9 cellular contexts compared by ENCODE assay signal in genomic region chr3:149376728-149377407, GRCh38. TPM values are rescaled to one million over a fixed set of nuclear protein-coding genes. Genes with fewer than 3 reads are reported as not detected.
DNase-seq lines count a peak whose midpoint lies in the region; ATAC-seq and TF ChIP-seq lines count a peak whose summit lies in the region.
"Had no signal": no experiment of that assay in that cellular context is flagged by ENCODE, and none has a peak within 500 bp of the region (broad histone marks: within the 10 kb centered on the region; RNA-seq: fewer than 3 reads in every experiment).

No MANE protein-coding gene starts in this region.

- no peak overlapping the region for H2AFZ ChIP-seq in fibroblast of lung (ENCODE audit: low read length)
- no peak overlapping the region for H2AFZ ChIP-seq in osteoblast (ENCODE audit: low read length)

- H3K9ac ChIP-seq in fibroblast of lung (ENCODE audit: insufficient read depth, low read length) = peak overlapping the region; percentile 69

- H3K27ac ChIP-seq in RWPE1 = peak overlapping the region; percentile 90
- H3K27ac ChIP-seq in fibroblast of lung (ENCODE audit: insufficient read depth, low read length) = peak overlapping the region; percentile 65
- peak overlapping the region; percentile 88 for H3K27ac ChIP-seq in osteoblast (ENCODE audit: low read depth, low read length)

- H3K4me3 ChIP-seq in AG09309 (ENCODE audit: control insufficient read depth, low read depth, low read length) (peak overlapping the region; percentile 61), fibroblast of lung (replicated peaks in 1 of 4; ENCODE audit: control extremely low read depth in 1 of 4, insufficient read depth in 1 of 4, low read depth in 3 of 4, low read length in 4 of 4) (peak overlapping the region; percentile 47 to 74 (median 68)), osteoblast (ENCODE audit: insufficient read depth, low read length) (peak overlapping the region; percentile 70)

- H3K4me2 ChIP-seq in fibroblast of lung (ENCODE audit: extremely low read depth, insufficient read depth, low read length) (peak overlapping the region; percentile 76), osteoblast (ENCODE audit: insufficient read depth, low read length) (peak overlapping the region; percentile 85)

- peaks cover 26% of the 10 kb centered on the region for H3K4me1 ChIP-seq in fibroblast of lung (ENCODE audit: control insufficient read depth, extremely low read depth, insufficient read depth, low read length)
- peaks cover 52% of the 10 kb centered on the region for H3K4me1 ChIP-seq in osteoblast (ENCODE audit: insufficient read depth, low read length)
- H3K4me1 ChIP-seq: BE2C had no signal

- H3K36me3 ChIP-seq in fibroblast of lung (ENCODE audit: control insufficient read depth, insufficient read depth, low read length) (peaks cover 6% of the 10 kb centered on the region), osteoblast (ENCODE audit: insufficient read depth, low read length) (peaks cover 37% of the 10 kb centered on the region)
- H3K36me3 ChIP-seq: BE2C had no signal

- POLR2A ChIA-PET in RWPE1 (lab: Yijun Ruan, JAX; ENCODE audit: low non-redundant PET) = no interaction called here

- TF ChIP-seq CTCF in AG09309 (IDR thresholded peaks at IDR 0.05; ENCODE audit: control insufficient read depth, insufficient read depth, low read depth, low read length, missing control alignments) = no peak
- TF ChIP-seq CTCF in RWPE1 (conservative IDR thresholded peaks at IDR 0.05; ENCODE audit: low read depth) = no peak
- TF ChIP-seq CTCF in fibroblast of lung (conservative IDR thresholded peaks at IDR 0.05 in 1 of 2, IDR thresholded peaks at IDR 0.05 in 1 of 2; ENCODE audit: low read depth in 1 of 2, low read length in 2 of 2) = no peak
- TF ChIP-seq CTCF in osteoblast (IDR thresholded peaks at IDR 0.05; ENCODE audit: extremely low read depth, low read depth, low read length) = no peak

- H4K20me1 ChIP-seq in fibroblast of lung (ENCODE audit: control insufficient read depth, extremely low read depth, insufficient read depth, low read length) (no peaks in the 10 kb centered on the region), osteoblast (ENCODE audit: insufficient read depth, low read length) (peaks cover 5% of the 10 kb centered on the region)

- no peak for ATAC-seq in HG03460 (IDR thresholded peaks at IDR 0.05; ENCODE audit: unreplicated experiment)
- no peak for ATAC-seq in HG02759 (IDR thresholded peaks at IDR 0.05; ENCODE audit: unreplicated experiment)

- CTCF ChIA-PET in RWPE1 (lab: Yijun Ruan, JAX) = interaction anchor here (1.1 kb wide), 1 partner anchor 24 kb away, joined by 3 read pairs; no protein-coding TSS in a partner anchor

- no peak for DNase-seq in AG09309 (ENCODE audit: low read depth)
- DNase-seq in RWPE1 (ENCODE audit: low spot score) = no peak
- DNase-seq in fibroblast of lung (ENCODE audit: low read depth in 2 of 2) = peak; percentile 76 to 81
- no peak for DNase-seq in osteoblast (ENCODE audit: insufficient read length, low spot score, missing footprints)
- no peak for DNase-seq in putamen (ENCODE audit: low spot score)
- DNase-seq in D341Med (ENCODE audit: low spot score) = no peak
- DNase-seq: BE2C had no signal

- H3K79me2 ChIP-seq in fibroblast of lung (ENCODE audit: control insufficient read depth, insufficient read depth, low read length) = peaks cover 40% of the 10 kb centered on the region
- H3K79me2 ChIP-seq in osteoblast (ENCODE audit: insufficient read depth, low read length) = peaks cover 29% of the 10 kb centered on the region

- H3K9me3 ChIP-seq in fibroblast of lung (ENCODE audit: control insufficient read depth, insufficient read depth, low read depth, low read length) (no peaks in the 10 kb centered on the region), osteoblast (ENCODE audit: low read depth, low read length) (no peaks in the 10 kb centered on the region)
- H3K9me3 ChIP-seq: BE2C had no signal

- no peaks in the 10 kb centered on the region for H3K27me3 ChIP-seq in fibroblast of lung (ENCODE audit: control insufficient read depth, insufficient read depth, low read length)
- no peaks in the 10 kb centered on the region for H3K27me3 ChIP-seq in osteoblast (ENCODE audit: insufficient read depth, low read length)
- H3K27me3 ChIP-seq: BE2C had no signal

RNA-seq across cellular contexts. Expression of gene TM4SF1, which starts 0.6 kb away (rescaled TPM):
- total RNA-seq in fibroblast of lung = 46.0 and 423 TPM in 2 replicates
- 301 and 353 TPM in 2 replicates for polyA plus RNA-seq in fibroblast of lung
- polyA plus RNA-seq in fibroblast of lung (2012) = 158 and 193 TPM in 2 replicates
- 73.5 and 103 TPM in 2 replicates for polyA minus RNA-seq in fibroblast of lung (ENCODE audit: low replicate concordance)
- 209 and 210 TPM in 2 replicates for total RNA-seq in osteoblast

RNA-seq across cellular contexts. Expression of gene TM4SF18, which starts 43.4 kb away (rescaled TPM):
- total RNA-seq in fibroblast of lung (not detected in 2 replicates), osteoblast (0.29 TPM in 1 of 2 replicates, not detected in the other)
- not detected in 2 replicates for polyA plus RNA-seq in fibroblast of lung
- polyA plus RNA-seq in fibroblast of lung (2012) = not detected in 2 replicates
- not detected in 2 replicates for polyA minus RNA-seq in fibroblast of lung (ENCODE audit: low replicate concordance)

Comparison
In these comparisons a context has a peak if more than half of its experiments do, and no peak if none do; other contexts are left out.
1. DNase-seq: peak in fibroblast of lung (2 of 2); none in AG09309 (single experiment), RWPE1 (single experiment), osteoblast (single experiment), putamen (single experiment) and D341Med (single experiment).
2. Peak in every context shown above with its lines, with median percentiles within 50 percentile points of each other: H3K4me3 ChIP-seq and H3K27ac ChIP-seq.